Comparison of ENCODE assay signal across 7 cellular contexts in the genomic region with DNA sequence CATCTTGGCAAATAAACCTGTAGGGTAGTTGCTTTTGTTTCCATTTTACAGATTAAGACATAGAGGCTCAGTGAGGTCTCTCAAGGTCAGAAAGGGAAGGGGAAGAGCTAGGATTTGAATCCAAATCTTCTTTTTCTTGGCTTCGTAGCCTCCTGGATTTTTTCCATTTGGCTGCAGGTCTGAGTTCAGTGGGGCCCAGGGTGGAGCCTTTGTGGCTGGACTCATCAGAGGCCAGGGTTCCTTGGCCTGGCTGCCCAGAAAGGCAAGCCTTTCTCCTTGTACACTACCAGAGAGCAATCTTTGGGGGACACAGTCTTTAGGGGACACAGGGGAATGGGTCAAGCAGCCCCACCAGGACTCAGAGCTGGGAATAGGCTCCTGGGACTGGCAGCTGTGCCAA. TPM values are rescaled to one million over a fixed set of nuclear protein-coding genes. Genes with fewer than 3 reads are reported as not detected.
DNase-seq lines count a peak whose midpoint lies in the region; ATAC-seq and TF ChIP-seq lines count a peak whose summit lies in the region.

No MANE protein-coding gene starts in this region.

- peaks cover 54% of the 10 kb centered on the region for H3K4me1 Mint-ChIP-seq in activated naive CD8-positive, alpha-beta T cell (ENCODE audit: low read depth)

- H3K4me3 ChIP-seq in IMR-90 (ENCODE audit: insufficient read depth, low read depth, low read length) (no peak overlapping the region), left ventricle myocardium inferior (no peak overlapping the region), stomach smooth muscle (ENCODE audit: low read length in 2 of 2) (no peak overlapping the region)

- H3K4ac ChIP-seq in IMR-90 (ENCODE audit: low read depth, low read length): peak overlapping the region; percentile 94

- peak overlapping the region; percentile 61 for H4K5ac ChIP-seq in IMR-90 (ENCODE audit: low read depth, low read length)

- H3K4me1 ChIP-seq in IMR-90 (ENCODE audit: control insufficient read depth, insufficient read depth, low read length): peaks cover 40% of the 10 kb centered on the region
- peaks cover 46% of the 10 kb centered on the region for H3K4me1 ChIP-seq in left ventricle myocardium inferior
- H3K4me1 ChIP-seq in stomach smooth muscle (ENCODE audit: control insufficient read depth, insufficient read depth, low read length): peaks cover 49% of the 10 kb centered on the region

- H3K23ac ChIP-seq in IMR-90 (ENCODE audit: low read depth, low read length): peak overlapping the region; percentile 73

- peak overlapping the region; percentile 78 for H2AFZ ChIP-seq in IMR-90 (replicated peaks; ENCODE audit: low read length, poor library complexity)

- H4K91ac ChIP-seq in IMR-90 (ENCODE audit: insufficient read depth, low read depth, low read length): peak overlapping the region; percentile 89

- H2AK5ac ChIP-seq in IMR-90 (ENCODE audit: low read depth, low read length): peak overlapping the region; percentile 44; the same call in 1 of the 2 replicates

- peak overlapping the region; percentile 59 to 77 for H4K8ac ChIP-seq in IMR-90 (ENCODE audit: low read depth in 2 of 2, low read length in 2 of 2)

- H2BK15ac ChIP-seq in IMR-90 (ENCODE audit: low read depth, low read length): peak overlapping the region; percentile 73; the same call in 1 of the 3 replicates

- H3K4me3 Mint-ChIP-seq in activated naive CD8-positive, alpha-beta T cell: peak overlapping the region; percentile 62

- no peaks in the 10 kb centered on the region for H3K27me3 Mint-ChIP-seq in activated naive CD8-positive, alpha-beta T cell

- peak overlapping the region; percentile 86 for H3K56ac ChIP-seq in IMR-90 (ENCODE audit: extremely low read depth, insufficient read depth, low read length)

- ATAC-seq in IMR-90 (ENCODE audit: low read depth) (peak; percentile 4), GM21786 (IDR thresholded peaks at IDR 0.05; ENCODE audit: unreplicated experiment) (no peak), GM21528 (IDR thresholded peaks at IDR 0.05; ENCODE audit: low FRiP score, unreplicated experiment) (no peak)

- no peak for TF ChIP-seq CTCF in IMR-90 (conservative IDR thresholded peaks at IDR 0.05; ENCODE audit: low read depth, low read length)
- no peak for TF ChIP-seq CTCF in left ventricle myocardium inferior (IDR thresholded peaks at IDR 0.05; ENCODE audit: borderline replicate concordance)

- no peak for TF ChIP-seq POLR2A in IMR-90 (IDR thresholded peaks at IDR 0.05; ENCODE audit: low read depth, low read length)

- in situ Hi-C loops in IMR-90 (cut with MboI; ENCODE audit: low sequenced_read_pairs): loop anchor here (5.0 kb wide), 1 partner anchor 65 kb away; no protein-coding TSS in a partner anchor

- H3K79me1 ChIP-seq in IMR-90 (ENCODE audit: low read depth in 1 of 2, low read length in 2 of 2): 0 out of 4 replicates have a peak, but pooled peaks cover 0 to 5% of the 10 kb centered on the region in 2 experiments

- DNase-seq in IMR-90 (no peak), left ventricle myocardium inferior (peak; percentile 34), AG08395 (ENCODE audit: low spot score) (no peak)

- H3K9me3 ChIP-seq in IMR-90 (ENCODE audit: control insufficient read depth, insufficient read depth, low read length) (no peaks in the 10 kb centered on the region), left ventricle myocardium inferior (replicated peaks) (no peaks in the 10 kb centered on the region), stomach smooth muscle (ENCODE audit: control insufficient read depth in 2 of 2, low read length in 2 of 2) (no peaks in the 10 kb centered on the region)

- H3K27ac ChIP-seq in IMR-90 (ENCODE audit: insufficient read depth, low read length) (peak overlapping the region; percentile 99), left ventricle myocardium inferior (replicated peaks) (peak overlapping the region; percentile 92), stomach smooth muscle (ENCODE audit: low read length) (peak overlapping the region; percentile 88)

- WGBS in IMR-90 (ENCODE audit: extremely low coverage in 2 of 2, insufficient read length in 1 of 2), 2 experiments: no CpG with 5 or more reads among the region's 1 CpG

- peak overlapping the region; percentile 63 for H3K9ac ChIP-seq in IMR-90 (ENCODE audit: low read depth, low read length)
- no peak overlapping the region for H3K9ac ChIP-seq in stomach smooth muscle (ENCODE audit: low read length in 2 of 2)

- H3K9me3 Mint-ChIP-seq in activated naive CD8-positive, alpha-beta T cell (ENCODE audit: low read depth): no peaks in the 10 kb centered on the region

- H3K27ac Mint-ChIP-seq in activated naive CD8-positive, alpha-beta T cell: peak overlapping the region; percentile 99

- H2BK5ac ChIP-seq in IMR-90 (ENCODE audit: low read depth, low read length, poor library complexity, severe bottlenecking): peak overlapping the region; percentile 88

- intact Hi-C loops in IMR-90 (cut with micrococcal nuclease): loop anchor here (2.0 to 5.0 kb wide), 4 partner anchors 68 to 320 kb away; no protein-coding TSS in a partner anchor
- intact Hi-C loops in left ventricle myocardium inferior (cut with micrococcal nuclease): loop anchor here (10.0 kb wide), 1 partner anchor 182 kb away; no protein-coding TSS in a partner anchor

- peak overlapping the region; percentile 57 for H3K4me2 ChIP-seq in IMR-90 (ENCODE audit: low read depth, low read length)

- TF ChIP-seq RAD21 in IMR-90 (IDR thresholded peaks at IDR 0.05; ENCODE audit: low read length): no peak

- H3K36me3 Mint-ChIP-seq in activated naive CD8-positive, alpha-beta T cell: peaks cover 2% of the 10 kb centered on the region

- H4K20me1 ChIP-seq in IMR-90 (ENCODE audit: insufficient read depth, low read length): no peaks in the 10 kb centered on the region

- H3K27me3 ChIP-seq in IMR-90 (ENCODE audit: control insufficient read depth, insufficient read depth, low read length): no peaks in the 10 kb centered on the region
- no peaks in the 10 kb centered on the region for H3K27me3 ChIP-seq in left ventricle myocardium inferior (ENCODE audit: low read depth)
- H3K27me3 ChIP-seq in stomach smooth muscle (ENCODE audit: control insufficient read depth in 1 of 2, insufficient read depth in 2 of 2, low read length in 2 of 2): no peaks in the 10 kb centered on the region

- peak overlapping the region; percentile 96 for H2BK120ac ChIP-seq in IMR-90 (ENCODE audit: low read depth, low read length)

- CTCF ChIA-PET in IMR-90 (lab: Yijun Ruan, JAX): interaction anchor here (1.0 to 1.3 kb wide), 2 partner anchors 20 to 44 kb away, joined by 4 to 5 read pairs; no protein-coding TSS in a partner anchor

- H2AK9ac ChIP-seq in IMR-90 (replicated peaks; ENCODE audit: low read depth, low read length, poor library complexity): peak overlapping the region; percentile 93

- no peaks in the 10 kb centered on the region for H3K36me3 ChIP-seq in IMR-90 (ENCODE audit: control insufficient read depth, insufficient read depth, low read length)
- H3K36me3 ChIP-seq in left ventricle myocardium inferior: no peaks in the 10 kb centered on the region
- no peaks in the 10 kb centered on the region for H3K36me3 ChIP-seq in stomach smooth muscle (ENCODE audit: control insufficient read depth in 2 of 2, insufficient read depth in 2 of 2, low read length in 2 of 2)

- POLR2A ChIA-PET in IMR-90 (lab: Charles Lee; ENCODE audit: unreplicated experiment): no interaction called here

- dilution Hi-C loops in IMR-90 (cut with HindIII; ENCODE audit: low sequenced_read_pairs, unreplicated experiment): no loop called here

- H3K9me1 ChIP-seq in IMR-90 (ENCODE audit: insufficient read depth, low read length): peaks cover 16% of the 10 kb centered on the region

- H3K18ac ChIP-seq in IMR-90 (ENCODE audit: low read depth, low read length): peak overlapping the region; percentile 92

- H3K14ac ChIP-seq in IMR-90 (replicated peaks; ENCODE audit: low read depth, low read length): peak overlapping the region; percentile 75

- no TSS peak for BruUV-seq in IMR-90 (replicated peaks; lab: Mats Ljungman, UMichigan)

- peak overlapping the region; percentile 93 for H2BK20ac ChIP-seq in IMR-90 (ENCODE audit: low read depth, low read length)

TF ChIP-seq in IMR-90, 13 proteins besides CTCF, POLR2A, EP300 and RAD21:
- TF ChIP-seq MAFK (IDR thresholded peaks at IDR 0.05; ENCODE audit: low read depth, low read length): no peak
- no peak for TF ChIP-seq MAZ (IDR thresholded peaks at IDR 0.05; ENCODE audit: borderline replicate concordance, low read depth, low read length)
- no peak for TF ChIP-seq RFX5 (IDR thresholded peaks at IDR 0.05; ENCODE audit: low read depth, low read length)
- TF ChIP-seq SMC3 (IDR thresholded peaks at IDR 0.05; ENCODE audit: low read depth, low read length): no peak
- no peak for TF ChIP-seq FOS (IDR thresholded peaks at IDR 0.05; ENCODE audit: low read depth, low read length)
- no peak for TF ChIP-seq USF2 (IDR thresholded peaks at IDR 0.05; ENCODE audit: low read depth, low read length)
- no peak for TF ChIP-seq CEBPB (IDR thresholded peaks at IDR 0.05; ENCODE audit: low read depth, low read length)
- TF ChIP-seq MXI1 (IDR thresholded peaks at IDR 0.05; ENCODE audit: borderline replicate concordance, low read depth, low read length): no peak
TF ChIP-seq in IMR-90: peak in this region for 0.

RNA-seq across cellular contexts. Expression of gene TRAF1, which starts 10.5 kb away (rescaled TPM):
- 3.1 and 3.9 TPM in 2 replicates for total RNA-seq in IMR-90 (2012; rRNA removed)
- 3.7 and 4.1 TPM in 2 replicates for polyA plus RNA-seq in IMR-90 (2012; rRNA removed)
- 2.0 and 2.9 TPM in 2 replicates for polyA plus RNA-seq in IMR-90 (2012; cell fraction: cytosol; rRNA removed)
- 5.6 and 6.9 TPM in 2 replicates for polyA plus RNA-seq in IMR-90 (2012; cell fraction: nucleus; rRNA removed; ENCODE audit: low replicate concordance)
- total RNA-seq in left ventricle myocardium inferior: 2.6 TPM
